8 cellular contexts compared by ENCODE assay signal in the genomic region with DNA sequence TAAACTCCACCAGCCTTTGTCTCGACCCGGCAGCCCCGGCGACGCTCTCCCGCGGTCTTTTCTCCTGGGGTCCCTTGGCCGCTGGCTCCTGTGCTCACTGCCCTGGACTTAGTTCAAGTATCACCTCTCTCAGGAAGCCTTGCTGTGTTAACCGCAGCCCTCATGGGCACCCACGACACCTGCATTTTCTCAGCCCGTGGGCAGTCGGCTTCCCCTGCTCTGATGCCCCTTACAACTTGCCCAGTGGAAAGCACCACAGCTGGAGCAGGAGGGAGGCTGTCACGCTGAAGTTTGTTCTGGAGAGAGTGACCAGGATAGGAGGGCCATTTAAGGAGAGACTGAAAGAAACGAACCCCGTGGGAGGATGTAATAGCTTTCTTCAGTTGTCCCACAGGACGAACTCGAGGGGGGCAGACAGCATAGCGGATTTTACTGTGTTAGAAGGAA. TPM values are rescaled to one million over a fixed set of nuclear protein-coding genes. Genes with fewer than 3 reads are reported as not detected.
DNase-seq lines count a peak whose midpoint lies in the region; ATAC-seq and TF ChIP-seq lines count a peak whose summit lies in the region.

No MANE protein-coding gene starts in this region.

- no peaks in the 10 kb centered on the region for H3K9me3 Mint-ChIP-seq in Calu3 (ENCODE audit: low read depth, unreplicated experiment)

- no peaks in the 10 kb centered on the region for H3K9me3 ChIP-seq in right cardiac atrium (ENCODE audit: control insufficient read depth, low read length)
- H3K9me3 ChIP-seq in skeletal muscle satellite cell (replicated peaks; ENCODE audit: low read length) = no peaks in the 10 kb centered on the region

- no peaks in the 10 kb centered on the region for H3K36me3 Mint-ChIP-seq in Calu3 (ENCODE audit: insufficient read depth, unreplicated experiment)

- no peak overlapping the region for H3K27ac Mint-ChIP-seq in Calu3 (ENCODE audit: unreplicated experiment)

- no peak for TF ChIP-seq CTCF in Calu3 (IDR thresholded peaks at IDR 0.05; ENCODE audit: unreplicated experiment)

- no TSS peak for BruUV-seq in Calu3 (replicated peaks; lab: Mats Ljungman, UMichigan)

- CTCF ChIA-PET in Calu3 (lab: Charles Lee) = no interaction called here

- H3K27me3 ChIP-seq in right cardiac atrium (ENCODE audit: control insufficient read depth, insufficient read depth) = no peaks in the 10 kb centered on the region
- no peaks in the 10 kb centered on the region for H3K27me3 ChIP-seq in skeletal muscle satellite cell (ENCODE audit: control insufficient read depth, insufficient read depth, low read length)

- under 1% methylated on average over 18 of the region's 18 CpGs for WGBS in right cardiac atrium

- intact Hi-C loops in Calu3 (cut with micrococcal nuclease; ENCODE audit: unreplicated experiment) = loop anchor here (2.0 kb wide), 1 partner anchor 68 kb away; the partner anchor contains the start of gene TOM1L1
- intact Hi-C loops in right cardiac atrium (cut with DNase I) = no loop called here

- H3K4me1 Mint-ChIP-seq in Calu3 (ENCODE audit: low read depth, unreplicated experiment) = no peaks in the 10 kb centered on the region

- H3K4me2 ChIP-seq in skeletal muscle satellite cell (ENCODE audit: low read length) = peak overlapping the region; percentile 80

- no peak overlapping the region for H3K4me3 Mint-ChIP-seq in Calu3 (ENCODE audit: low read depth, unreplicated experiment)

- DNase-seq in Calu3 = peak; percentile 2
- DNase-seq in activated CD8-positive, alpha-beta memory T cell treated with anti-CD3 and anti-CD28 coated beads, Interleukin-2, amount 50 U/mL, for 4 hours = peak; percentile 35
- DNase-seq in right cardiac atrium = peak in 2 of 3 donors; percentile 45 to 74
- no peak for DNase-seq in NCI-H2196 treated with DMSO at 0.1 percent for 48 hours (lab: John Stamatoyannopoulos, UW; ENCODE audit: unreplicated experiment)
- DNase-seq in ureter (ENCODE audit: low spot score) = no peak

- no peaks in the 10 kb centered on the region for H3K27me3 Mint-ChIP-seq in Calu3 (ENCODE audit: unreplicated experiment)

- ATAC-seq in GM19395 (IDR thresholded peaks at IDR 0.05; ENCODE audit: unreplicated experiment) (peak; percentile 40), HG03354 (IDR thresholded peaks at IDR 0.05; ENCODE audit: poor library complexity, severe bottlenecking, unreplicated experiment) (peak; percentile 31), right cardiac atrium (peak; percentile 65 to 72)

- peak overlapping the region; percentile 96 for H3K27ac ChIP-seq in right cardiac atrium (ENCODE audit: low read length)

- H3K4me1 ChIP-seq in right cardiac atrium (ENCODE audit: control insufficient read depth, insufficient read depth, low read length) = no peaks in the 10 kb centered on the region
- H3K4me1 ChIP-seq in skeletal muscle satellite cell (ENCODE audit: control insufficient read depth, insufficient read depth, low read length) = peaks cover 26% of the 10 kb centered on the region

- H3K36me3 ChIP-seq in skeletal muscle satellite cell (ENCODE audit: insufficient read depth, low read length) = peaks cover 19% of the 10 kb centered on the region

- H3K4me3 ChIP-seq in right cardiac atrium (ENCODE audit: low read length) (peak overlapping the region; percentile 84), skeletal muscle satellite cell (ENCODE audit: low read length) (peak overlapping the region; percentile 92)

- peak overlapping the region; percentile 91 for H3K9ac ChIP-seq in skeletal muscle satellite cell (ENCODE audit: low read depth, low read length)

RNA-seq across cellular contexts. Expression of gene STXBP4, which starts 0.4 kb away (rescaled TPM):
- total RNA-seq in Calu3 (2022) (9.2 and 11.3 TPM in 2 replicates), right cardiac atrium (10 to 100 TPM in 1 of 4 donors, 1 to 10 TPM in 3; 8.9 to 10.8 (median 9.7) TPM), ureter (19.3 TPM)
- 2.6 TPM for polyA plus RNA-seq in right cardiac atrium
- 13.4 and 17.7 TPM in 2 replicates for total RNA-seq in skeletal muscle satellite cell (2012; rRNA removed)

RNA-seq across cellular contexts. Expression of gene COX11, which starts 0.5 kb away (rescaled TPM):
- 48.4 and 48.8 TPM in 2 replicates for total RNA-seq in Calu3 (2022)
- 10 to 100 TPM; 49.6 to 59.2 (median 51.1) TPM for total RNA-seq in right cardiac atrium
- 39.1 TPM for polyA plus RNA-seq in right cardiac atrium
- 57.0 and 90.6 TPM in 2 replicates for total RNA-seq in skeletal muscle satellite cell (2012; rRNA removed)
- 40.4 TPM for total RNA-seq in ureter

Comparison
In these comparisons a context has a peak if more than half of its experiments do, and no peak if none do; other contexts are left out.
1. DNase-seq: peak in Calu3 (single experiment), activated CD8-positive, alpha-beta memory T cell treated with anti-CD3 and anti-CD28 coated beads, Interleukin-2, amount 50 U/mL, for 4 hours (single experiment) and right cardiac atrium (2 of 3); none in NCI-H2196 treated with DMSO at 0.1 percent for 48 hours (single experiment) and ureter (single experiment).
2. Peak in every context shown above with its lines, with median percentiles within 50 percentile points of each other: ATAC-seq.